ENCODE assay signal across 9 cellular contexts in the genomic region with DNA sequence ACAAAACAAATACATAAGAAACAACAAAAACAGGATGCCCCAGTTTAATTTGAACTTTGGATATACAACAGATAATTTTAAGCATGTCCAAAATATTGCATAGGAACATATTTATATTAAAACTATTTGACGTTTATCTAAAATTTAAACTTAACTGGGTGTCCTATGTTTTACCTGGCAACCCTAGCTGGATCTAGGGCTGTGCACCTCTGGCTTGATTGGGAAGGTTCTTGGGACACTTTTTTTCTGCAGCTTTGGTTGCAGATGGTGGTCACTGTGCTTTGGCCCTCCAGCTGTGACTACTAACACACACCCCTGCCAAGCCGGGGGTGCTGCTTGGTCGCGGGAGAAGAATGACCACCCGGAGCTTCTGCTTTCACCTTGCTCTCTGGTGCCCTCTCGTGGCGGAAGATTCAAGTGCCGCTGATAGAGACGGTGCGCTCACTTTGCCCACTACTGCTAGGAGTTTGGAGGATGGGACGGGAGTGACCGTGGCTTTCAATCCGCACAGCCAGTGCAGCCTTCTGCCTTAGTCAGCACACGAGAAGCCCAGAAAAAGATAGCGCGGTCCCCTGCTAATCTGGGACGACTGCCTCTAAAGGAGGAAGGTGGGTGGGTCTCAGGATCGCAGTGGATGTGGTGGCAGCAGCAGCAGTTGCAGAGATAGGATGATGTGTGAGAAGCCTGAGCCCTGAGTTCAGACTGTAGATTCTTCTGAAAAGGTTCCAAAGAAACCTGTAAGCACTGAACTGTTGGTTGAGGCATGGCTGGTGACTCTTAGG. TPM values are rescaled to one million over a fixed set of nuclear protein-coding genes. Genes with fewer than 3 reads are reported as not detected.
DNase-seq lines count a peak whose midpoint lies in the region; ATAC-seq and TF ChIP-seq lines count a peak whose summit lies in the region.
"Had no signal": no experiment of that assay in that cellular context is flagged by ENCODE, and none has a peak within 500 bp of the region (broad histone marks: within the 10 kb centered on the region; RNA-seq: fewer than 3 reads in every experiment).

No MANE protein-coding gene starts in this region.

- H4K20me1 ChIP-seq in OCI-LY1 (ENCODE audit: insufficient read depth, low read length): no peaks in the 10 kb centered on the region

- no peaks in the 10 kb centered on the region for H3F3A ChIP-seq in OCI-LY1 (ENCODE audit: insufficient read depth, low read length)

- 6% methylated on average over 18 of the region's 18 CpGs for WGBS in esophagus muscularis mucosa

- intact Hi-C loops in esophagus muscularis mucosa (cut with DNase I): loop anchor here (5.0 kb wide), 1 partner anchor 216 kb away; no protein-coding TSS in a partner anchor

- ATAC-seq in HG02840 (IDR thresholded peaks at IDR 0.05; ENCODE audit: low FRiP score, unreplicated experiment): no peak

- H3K4me1 ChIP-seq in OCI-LY1 (ENCODE audit: insufficient read depth, low read length, severe bottlenecking) (no peaks in the 10 kb centered on the region), esophagus muscularis mucosa (peaks cover 0 to 7% (median 6%) of the 10 kb centered on the region in 4 donors)

- no peak for TF ChIP-seq POLR2A in esophagus muscularis mucosa (IDR thresholded peaks at IDR 0.05; ENCODE audit: low read depth)

- no peak overlapping the region for H3K9ac ChIP-seq in OCI-LY1 (ENCODE audit: low read length)

- no peak overlapping the region for H2AFZ ChIP-seq in OCI-LY1 (ENCODE audit: low read length)

- no peaks in the 10 kb centered on the region for H3K9me2 ChIP-seq in OCI-LY1 (ENCODE audit: low read depth, low read length)

- TF ChIP-seq EP300 in esophagus muscularis mucosa (IDR thresholded peaks at IDR 0.05): no peak

- TF ChIP-seq CTCF in OCI-LY1 (IDR thresholded peaks at IDR 0.05; ENCODE audit: low read length) (peak; percentile 76), esophagus muscularis mucosa (IDR thresholded peaks at IDR 0.05) (peak; percentile 72 to 95 (median 83))

- H3K27me3 ChIP-seq in OCI-LY1 (ENCODE audit: insufficient read depth, low read length): no peaks in the 10 kb centered on the region
- H3K27me3 ChIP-seq in esophagus muscularis mucosa: peaks cover 0 to 23% (median 0%) of the 10 kb centered on the region in 4 donors

- no peak overlapping the region for H3K27ac ChIP-seq in OCI-LY1 (ENCODE audit: low read depth, low read length, poor library complexity, severe bottlenecking)
- no peak overlapping the region for H3K27ac ChIP-seq in esophagus muscularis mucosa (replicated peaks in 1 of 4)

- DNase-seq in COLO829 (ENCODE audit: low spot score) (peak; percentile 67), HK-2 (ENCODE audit: unreplicated experiment) (peak; percentile 80), activated T-cell treated with anti-CD3 and anti-CD28 coated beads for 48 hours (ENCODE audit: low read depth) (peak; percentile 57), esophagus muscularis mucosa (ENCODE audit: extremely low spot score) (no peak), myocyte (ENCODE audit: low read depth) (peak; percentile 88)
- DNase-seq in stimulated activated CD8-positive, alpha-beta memory T cell treated with anti-CD3 and anti-CD28 coated beads, Interleukin-7, amount 100 ng/mL, for 1 hour (ENCODE audit: low read depth in 2 of 2): peak; percentile 36 to 64

- no peaks in the 10 kb centered on the region for H3K36me3 ChIP-seq in OCI-LY1 (ENCODE audit: insufficient read depth, low read length)
- H3K36me3 ChIP-seq in esophagus muscularis mucosa: no peaks in the 10 kb centered on the region

- H3K4me2 ChIP-seq in OCI-LY1 (ENCODE audit: low read length): no peak overlapping the region

- no peaks in the 10 kb centered on the region for H3K79me2 ChIP-seq in OCI-LY1 (ENCODE audit: insufficient read depth, low read length)

- H3K9me3 ChIP-seq in OCI-LY1 (ENCODE audit: low read length) (no peaks in the 10 kb centered on the region), esophagus muscularis mucosa (no peaks in the 10 kb centered on the region)

- no peak overlapping the region for H3K4me3 ChIP-seq in OCI-LY1 (ENCODE audit: low read depth, low read length, poor library complexity, severe bottlenecking)
- H3K4me3 ChIP-seq in esophagus muscularis mucosa: no peak overlapping the region

RNA-seq across cellular contexts. Expression of gene SPACA3, which starts 6.7 kb away (rescaled TPM):
- total RNA-seq in esophagus muscularis mucosa: not detected
- total RNA-seq in myocyte: 0.36 and 1.6 TPM in 2 replicates
- polyA plus RNA-seq in myocyte (2012): 0.86 TPM
- total RNA-seq: activated CD8-positive, alpha-beta memory T cell treated with anti-CD3 and anti-CD28 coated beads for 36 hours had no signal
